23 cellular contexts compared by ENCODE assay signal in the genomic region with DNA sequence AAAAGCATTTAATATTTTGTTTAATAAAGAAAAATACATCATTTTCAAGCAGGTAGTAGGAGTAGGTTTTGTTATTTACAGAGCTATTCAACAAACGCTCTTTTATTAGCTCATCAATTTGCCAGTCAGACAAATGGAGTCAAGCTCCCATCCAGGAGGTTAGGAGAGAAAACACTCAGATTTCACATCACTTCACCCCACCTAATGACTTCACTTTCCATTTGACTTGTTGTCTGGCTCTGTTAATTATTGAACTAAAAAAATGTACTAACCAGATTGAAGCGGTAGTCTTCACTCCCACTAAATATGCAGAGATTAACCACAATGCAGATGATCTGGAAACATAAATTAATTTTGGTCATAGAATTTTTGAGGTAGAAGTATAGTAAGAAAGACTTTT.
DNase-seq lines count a peak whose midpoint lies in the region; ATAC-seq and TF ChIP-seq lines count a peak whose summit lies in the region.
"Had no signal": no experiment of that assay in that cellular context is flagged by ENCODE, and none has a peak within 500 bp of the region (broad histone marks: within the 10 kb centered on the region; RNA-seq: fewer than 3 reads in every experiment).

No MANE protein-coding gene starts in this region.

- ATAC-seq in GM18909 (IDR thresholded peaks at IDR 0.05; ENCODE audit: poor library complexity, unreplicated experiment) (peak; percentile 86), HG02642 (IDR thresholded peaks at IDR 0.05; ENCODE audit: poor library complexity, unreplicated experiment) (peak; percentile 73), HG03442 (IDR thresholded peaks at IDR 0.05; ENCODE audit: unreplicated experiment) (peak; percentile 49)
- ATAC-seq: K562, SK-N-SH treated with all-trans-retinoic acid at 6 μM for 48 hours had no signal

- TF ChIP-seq POLR2A in prostate gland (IDR thresholded peaks at IDR 0.05) = no peak

- no peak overlapping the region for H3K4me3 Mint-ChIP-seq in Calu3 (ENCODE audit: low read depth, unreplicated experiment)
- H3K4me3 Mint-ChIP-seq: stimulated activated naive CD8-positive, alpha-beta T cell treated with anti-CD3 and anti-CD28 coated beads, Interleukin-15, Interleukin-2, amounts not matched to agents 100 ng/mL and 50 ng/mL, for 24 hours had no signal

- peak; percentile 83 for DNase-seq in renal cortical epithelial cell (ENCODE audit: low read depth)
- no peak for DNase-seq in prostate gland (ENCODE audit: low spot score)
- no peak for DNase-seq in Calu3
- no peak for DNase-seq in stimulated activated CD4-positive, alpha-beta T cell treated with anti-CD3 and anti-CD28 coated beads, Interleukin-12 subunit alpha, Interleukin-12 subunit beta, amount 100 ng/mL, for 4 hours
- DNase-seq: activated CD4-positive, CD25-positive, alpha-beta regulatory T cell; activated naive CD4-positive, alpha-beta T cell treated with anti-CD3 and anti-CD28 coated beads, Interleukin-2, amount 50 U/mL, for 16 hours; activated T-cell treated with anti-CD3 and anti-CD28 coated beads, Interleukin-2, amount 50 U/mL, for 48 hours; AML-193; Caco-2; effector memory CD4-positive, alpha-beta T cell; EL; NCI-H187 treated with DMSO at 0.1 percent for 48 hours; NCI-H446; stimulated activated CD4-positive, alpha-beta T cell treated with anti-CD3 and anti-CD28 coated beads, Interleukin-2, amount 100 ng/mL, for 48 hours; T-helper 9 cell; transverse colon had no signal

- H3K36me3 Mint-ChIP-seq in Calu3 (ENCODE audit: insufficient read depth, unreplicated experiment) = no peaks in the 10 kb centered on the region

- no peaks in the 10 kb centered on the region for H3K4me1 ChIP-seq in prostate gland (replicated peaks)
- H3K4me1 ChIP-seq: Caco-2, transverse colon had no signal

- H3K27me3 ChIP-seq in prostate gland (replicated peaks; ENCODE audit: insufficient read depth) = no peaks in the 10 kb centered on the region
- H3K27me3 ChIP-seq: transverse colon had no signal

- intact Hi-C loops in prostate gland (cut with DNase I) (no loop called here), Calu3 (cut with micrococcal nuclease; ENCODE audit: unreplicated experiment) (loop anchor here (10.0 kb wide), 1 partner anchor 287 kb away; no protein-coding TSS in a partner anchor)

- H3K9me3 ChIP-seq in prostate gland = no peaks in the 10 kb centered on the region
- H3K9me3 ChIP-seq: Caco-2, transverse colon had no signal

- TF ChIP-seq CTCF in prostate gland (IDR thresholded peaks at IDR 0.05) (no peak), Calu3 (IDR thresholded peaks at IDR 0.05; ENCODE audit: unreplicated experiment) (no peak)

- H3K4me3 ChIP-seq in prostate gland = no peak overlapping the region
- H3K4me3 ChIP-seq: K562, transverse colon had no signal

- H3K36me3 ChIP-seq in prostate gland = no peaks in the 10 kb centered on the region
- H3K36me3 ChIP-seq: transverse colon had no signal

- no peak overlapping the region for H3K27ac Mint-ChIP-seq in Calu3 (ENCODE audit: unreplicated experiment)
- H3K27ac Mint-ChIP-seq: stimulated activated naive CD8-positive, alpha-beta T cell treated with anti-CD3 and anti-CD28 coated beads, Interleukin-15, Interleukin-2, amounts not matched to agents 100 ng/mL and 50 ng/mL, for 24 hours had no signal

- WGBS in prostate gland = 63% methylated on average over 2 of the region's 2 CpGs

- H3K4me1 Mint-ChIP-seq in Calu3 (ENCODE audit: low read depth, unreplicated experiment) = peaks cover 16% of the 10 kb centered on the region

- H3K27ac ChIP-seq in prostate gland = no peak overlapping the region
- H3K27ac ChIP-seq: RWPE1, transverse colon had no signal

- H3K27me3 Mint-ChIP-seq in Calu3 (ENCODE audit: unreplicated experiment) = no peaks in the 10 kb centered on the region
- H3K27me3 Mint-ChIP-seq: stimulated activated naive CD8-positive, alpha-beta T cell treated with anti-CD3 and anti-CD28 coated beads, Interleukin-15, Interleukin-2, amounts not matched to agents 100 ng/mL and 50 ng/mL, for 24 hours had no signal

- peaks cover 5% of the 10 kb centered on the region for H3K9me3 Mint-ChIP-seq in Calu3 (ENCODE audit: low read depth, unreplicated experiment)

- CTCF ChIA-PET in Calu3 (lab: Charles Lee) = no interaction called here

- BruUV-seq in Calu3 (replicated peaks; lab: Mats Ljungman, UMichigan) = no TSS peak
